ENCODE assay signal across 33 cellular contexts in the genomic region with DNA sequence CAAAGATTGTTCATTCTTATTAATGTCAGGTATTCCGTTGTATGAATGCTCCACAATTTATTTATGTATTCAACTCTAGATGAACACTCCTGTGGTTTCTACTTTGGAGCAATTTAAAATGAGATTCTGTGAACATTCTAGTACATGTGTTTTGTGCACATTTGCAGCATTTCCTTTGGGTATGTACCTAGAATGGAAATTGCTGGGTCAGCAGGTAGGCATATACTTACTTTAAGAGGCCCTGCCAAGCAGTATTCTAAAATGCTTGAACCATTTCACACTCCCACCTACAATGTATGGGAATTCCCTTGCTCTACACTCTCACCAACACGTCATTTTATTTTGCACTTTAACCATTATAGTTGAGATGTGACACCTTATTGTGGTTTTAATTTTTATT. TPM values are rescaled to one million over a fixed set of nuclear protein-coding genes. Genes with fewer than 3 reads are reported as not detected.
"Had no signal": no experiment of that assay in that cellular context is flagged by ENCODE, and none has a peak within 500 bp of the region (broad histone marks: within the 10 kb centered on the region; RNA-seq: fewer than 3 reads in every experiment).

No MANE protein-coding gene starts in this region.

- H3K4me3 ChIP-seq: colonic mucosa, esophagus squamous epithelium, gastrocnemius medialis, heart right ventricle, left lung, lower lobe of right lung, mucosa of descending colon had no signal

- FAIRE-seq: endometrium, islet of Langerhans, keratinocyte had no signal

- H3K36me3 ChIP-seq: colonic mucosa, esophagus squamous epithelium, gastrocnemius medialis, heart right ventricle, left lung, lower lobe of right lung had no signal

- ATAC-seq: effector memory CD8-positive, alpha-beta T cell; esophagus mucosa; gastrocnemius medialis; heart right ventricle; left cardiac atrium; left lung; left ventricle myocardium superior; lower lobe of right lung; mucosa of descending colon had no signal

- H3K4me1 ChIP-seq: colonic mucosa, esophagus squamous epithelium, gastrocnemius medialis, heart right ventricle, left lung, lower lobe of right lung had no signal

- H3K27me3 ChIP-seq: colonic mucosa, esophagus squamous epithelium, gastrocnemius medialis, left lung had no signal

- H3K9me3 ChIP-seq: colonic mucosa, esophagus squamous epithelium, gastrocnemius medialis, heart right ventricle, left lung, lower lobe of right lung, mucosa of descending colon had no signal

- DNase-seq: colonic mucosa; cortex of kidney; effector CD8-positive, alpha-beta T cell; effector memory CD8-positive, alpha-beta T cell; endodermal cell; erythroblast; esophagus squamous epithelium; foreskin fibroblast; foreskin melanocyte; gastrocnemius medialis; glutamatergic neuron; head of caudate nucleus; heart right ventricle; hippocampal formation; left cardiac atrium; left lung; left ventricle myocardium superior; lower lobe of right lung; mucosa of descending colon; naive B cell had no signal

- H3K27ac ChIP-seq: colonic mucosa, epithelial cell of prostate, esophagus squamous epithelium, gastrocnemius medialis, heart right ventricle, left lung, lower lobe of right lung had no signal

RNA-seq across cellular contexts. Expression of gene MAGEB2, which starts 59.4 kb away (rescaled TPM):
- total RNA-seq: colonic mucosa, dermis microvascular lymphatic vessel endothelial cell, endodermal cell, esophagus mucosa, esophagus squamous epithelium, gastrocnemius medialis, glomerular endothelial cell, heart right ventricle, kidney epithelial cell, left cardiac atrium, left lung, left ventricle myocardium superior, lower leg skin, lower lobe of right lung, lung microvascular endothelial cell, mesenteric fat pad, mesothelial cell of epicardium, mucosa of descending colon, myocyte had no signal
- polyA plus RNA-seq: heart right ventricle, keratinocyte had no signal
